Comparison of ENCODE assay signal across 1 cellular context in genomic region chr1:111359376-111359775, GRCh38.
TF ChIP-seq lines count a peak whose summit lies in the region.

No MANE protein-coding gene starts in this region.

TF ChIP-seq in H1, 55 proteins besides CTCF, POLR2A, EP300 and RAD21:
- TF ChIP-seq SIRT6 (IDR thresholded peaks at IDR 0.05; ENCODE audit: low read length) = no peak
- no peak for TF ChIP-seq TCF12 (IDR thresholded peaks at IDR 0.05; ENCODE audit: low read depth, low read length)
- TF ChIP-seq USF2 (IDR thresholded peaks at IDR 0.05; ENCODE audit: low read length) = no peak
- TF ChIP-seq SAP30 (IDR thresholded peaks at IDR 0.05; ENCODE audit: insufficient read depth, insufficient replicate concordance, low read length) = no peak
- no peak for TF ChIP-seq KDM5A (IDR thresholded peaks at IDR 0.05; ENCODE audit: low read length)
- no peak for TF ChIP-seq SP1 (IDR thresholded peaks at IDR 0.05; ENCODE audit: low read depth, low read length)
- TF ChIP-seq, protein P1, sequence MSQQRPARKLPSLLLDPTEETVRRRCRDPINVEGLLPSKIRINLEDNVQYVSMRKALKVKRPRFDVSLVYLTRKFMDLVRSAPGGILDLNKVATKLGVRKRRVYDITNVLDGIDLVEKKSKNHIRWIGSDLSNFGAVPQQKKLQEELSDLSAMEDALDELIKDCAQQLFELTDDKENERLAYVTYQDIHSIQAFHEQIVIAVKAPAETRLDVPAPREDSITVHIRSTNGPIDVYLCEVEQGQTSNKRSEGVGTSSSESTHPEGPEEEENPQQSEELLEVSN (IDR thresholded peaks at IDR 0.05) = no peak
- no peak for TF ChIP-seq ASH2L (IDR thresholded peaks at IDR 0.05; ENCODE audit: low read length)
- TF ChIP-seq NRF1 (IDR thresholded peaks at IDR 0.05; ENCODE audit: low read depth, low read length) = no peak
- no peak for TF ChIP-seq TAF1 (IDR thresholded peaks at IDR 0.05; ENCODE audit: low read depth, low read length)
